ENCODE assay signal across 8 cellular contexts in the genomic region with DNA sequence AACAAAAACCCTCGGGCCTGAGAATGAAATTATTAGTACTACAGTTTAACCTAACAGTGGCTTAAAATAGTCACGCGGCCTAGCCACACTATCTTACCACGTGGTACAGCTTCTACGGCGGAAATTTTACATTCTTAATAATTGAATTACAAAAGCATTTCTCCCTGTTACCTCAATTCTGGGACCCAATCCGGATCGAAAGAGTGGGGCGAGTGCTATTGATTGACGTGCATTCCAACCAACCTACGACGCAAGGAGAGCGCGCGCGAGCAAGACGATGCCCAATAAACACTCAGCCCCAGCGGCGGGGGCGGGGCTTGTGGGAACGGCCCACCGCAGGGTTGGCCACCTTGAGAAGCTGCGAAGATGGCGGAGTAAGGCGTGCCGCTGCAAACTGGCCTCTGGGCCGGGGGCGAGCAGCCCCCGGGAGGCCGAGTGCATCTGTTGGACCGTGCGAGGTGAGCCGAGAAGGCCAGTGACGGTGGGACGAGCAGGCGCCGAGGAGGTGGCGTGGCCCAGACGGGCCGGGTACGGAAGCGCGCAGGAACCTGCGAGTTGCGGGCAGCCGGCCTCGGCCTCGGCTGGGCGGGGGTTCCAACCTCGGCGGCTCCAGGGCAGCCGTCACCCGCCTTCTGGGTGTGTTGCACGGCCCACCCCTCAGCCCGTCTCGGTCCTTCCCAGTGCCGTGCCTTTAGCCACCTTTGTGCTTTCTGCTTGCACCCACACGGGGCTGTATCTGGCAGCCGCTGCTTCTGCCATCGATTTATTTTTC. TPM values are rescaled to one million over a fixed set of nuclear protein-coding genes. Genes with fewer than 3 reads are reported as not detected.
DNase-seq lines count a peak whose midpoint lies in the region; ATAC-seq and TF ChIP-seq lines count a peak whose summit lies in the region.

No MANE protein-coding gene starts in this region.

- peak; percentile 97 for TF ChIP-seq POLR2A in erythroblast (IDR thresholded peaks at IDR 0.05; ENCODE audit: low read length)

- TF ChIP-seq EP300 in Ishikawa (IDR thresholded peaks at IDR 0.05; ENCODE audit: borderline replicate concordance), result no peak

- no peak for TF ChIP-seq RAD21 in Ishikawa (IDR thresholded peaks at IDR 0.05; ENCODE audit: low read depth)

- peak; percentile 95 for ATAC-seq in GM21619 (IDR thresholded peaks at IDR 0.05; ENCODE audit: unreplicated experiment)

- DNase-seq in DMS153 treated with DMSO at 0.1 percent for 48 hours (lab: John Stamatoyannopoulos, UW; ENCODE audit: unreplicated experiment) (peak; percentile 64), OCI-M2 (lab: John Stamatoyannopoulos, UW; ENCODE audit: unreplicated experiment) (peak; percentile 55), erythroblast (lab: John Stamatoyannopoulos, UW) (peak; percentile 100), mucosa of gallbladder (ENCODE audit: low spot score) (peak; percentile 99)
- DNase-seq in activated T-cell treated with anti-CD3 and anti-CD28 coated beads, Interleukin-2, amount 50 U/mL, for 1 hour, result peak; percentile 96
- peak; percentile 97 for DNase-seq in stimulated activated CD8-positive, alpha-beta memory T cell treated with anti-CD3 and anti-CD28 coated beads, Interleukin-4, amount 100 ng/mL, for 24 hours (ENCODE audit: low read depth)

TF ChIP-seq in Ishikawa, 13 proteins besides CTCF, POLR2A, EP300 and RAD21:
- no peak for TF ChIP-seq CEBPB (IDR thresholded peaks at IDR 0.05)
- TF ChIP-seq NFIC (IDR thresholded peaks at IDR 0.05), result no peak
- TF ChIP-seq FOXM1 (IDR thresholded peaks at IDR 0.05; ENCODE audit: borderline replicate concordance, low read depth), result no peak
- TF ChIP-seq TCF12 (IDR thresholded peaks at IDR 0.05; ENCODE audit: low read depth), result no peak
- TF ChIP-seq, protein P1, sequence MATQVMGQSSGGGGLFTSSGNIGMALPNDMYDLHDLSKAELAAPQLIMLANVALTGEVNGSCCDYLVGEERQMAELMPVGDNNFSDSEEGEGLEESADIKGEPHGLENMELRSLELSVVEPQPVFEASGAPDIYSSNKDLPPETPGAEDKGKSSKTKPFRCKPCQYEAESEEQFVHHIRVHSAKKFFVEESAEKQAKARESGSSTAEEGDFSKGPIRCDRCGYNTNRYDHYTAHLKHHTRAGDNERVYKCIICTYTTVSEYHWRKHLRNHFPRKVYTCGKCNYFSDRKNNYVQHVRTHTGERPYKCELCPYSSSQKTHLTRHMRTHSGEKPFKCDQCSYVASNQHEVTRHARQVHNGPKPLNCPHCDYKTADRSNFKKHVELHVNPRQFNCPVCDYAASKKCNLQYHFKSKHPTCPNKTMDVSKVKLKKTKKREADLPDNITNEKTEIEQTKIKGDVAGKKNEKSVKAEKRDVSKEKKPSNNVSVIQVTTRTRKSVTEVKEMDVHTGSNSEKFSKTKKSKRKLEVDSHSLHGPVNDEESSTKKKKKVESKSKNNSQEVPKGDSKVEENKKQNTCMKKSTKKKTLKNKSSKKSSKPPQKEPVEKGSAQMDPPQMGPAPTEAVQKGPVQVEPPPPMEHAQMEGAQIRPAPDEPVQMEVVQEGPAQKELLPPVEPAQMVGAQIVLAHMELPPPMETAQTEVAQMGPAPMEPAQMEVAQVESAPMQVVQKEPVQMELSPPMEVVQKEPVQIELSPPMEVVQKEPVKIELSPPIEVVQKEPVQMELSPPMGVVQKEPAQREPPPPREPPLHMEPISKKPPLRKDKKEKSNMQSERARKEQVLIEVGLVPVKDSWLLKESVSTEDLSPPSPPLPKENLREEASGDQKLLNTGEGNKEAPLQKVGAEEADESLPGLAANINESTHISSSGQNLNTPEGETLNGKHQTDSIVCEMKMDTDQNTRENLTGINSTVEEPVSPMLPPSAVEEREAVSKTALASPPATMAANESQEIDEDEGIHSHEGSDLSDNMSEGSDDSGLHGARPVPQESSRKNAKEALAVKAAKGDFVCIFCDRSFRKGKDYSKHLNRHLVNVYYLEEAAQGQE (IDR thresholded peaks at IDR 0.05; ENCODE audit: low read depth), result no peak
- TF ChIP-seq ZBTB7A (IDR thresholded peaks at IDR 0.05; ENCODE audit: low read depth), result no peak
- TF ChIP-seq TEAD4 (IDR thresholded peaks at IDR 0.05), result no peak
- TF ChIP-seq, protein P2, sequence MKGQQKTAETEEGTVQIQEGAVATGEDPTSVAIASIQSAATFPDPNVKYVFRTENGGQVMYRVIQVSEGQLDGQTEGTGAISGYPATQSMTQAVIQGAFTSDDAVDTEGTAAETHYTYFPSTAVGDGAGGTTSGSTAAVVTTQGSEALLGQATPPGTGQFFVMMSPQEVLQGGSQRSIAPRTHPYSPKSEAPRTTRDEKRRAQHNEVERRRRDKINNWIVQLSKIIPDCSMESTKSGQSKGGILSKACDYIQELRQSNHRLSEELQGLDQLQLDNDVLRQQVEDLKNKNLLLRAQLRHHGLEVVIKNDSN (IDR thresholded peaks at IDR 0.05), result peak; percentile 87
- TF ChIP-seq YY1 (IDR thresholded peaks at IDR 0.05; ENCODE audit: low read depth), result peak; percentile 92
- TF ChIP-seq CREB1 (IDR thresholded peaks at IDR 0.05; ENCODE audit: low read depth), result peak; percentile 62; the same call in 1 of the 2 replicates
- TF ChIP-seq, protein P3, sequence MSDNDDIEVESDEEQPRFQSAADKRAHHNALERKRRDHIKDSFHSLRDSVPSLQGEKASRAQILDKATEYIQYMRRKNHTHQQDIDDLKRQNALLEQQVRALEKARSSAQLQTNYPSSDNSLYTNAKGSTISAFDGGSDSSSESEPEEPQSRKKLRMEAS (IDR thresholded peaks at IDR 0.05), result peak; percentile 80
- TF ChIP-seq EGR1 (IDR thresholded peaks at IDR 0.05), result no peak
- peak; percentile 99 for TF ChIP-seq TAF1 (IDR thresholded peaks at IDR 0.05; ENCODE audit: low read depth)
TF ChIP-seq in Ishikawa: peak in this region for 5.

RNA-seq across cellular contexts. Expression of a gene that starts 48.6 kb away (rescaled TPM):
- total RNA-seq in mucosa of gallbladder, result 1.8 TPM

RNA-seq across cellular contexts. Expression of a gene that starts 48.8 kb away (rescaled TPM):
- total RNA-seq in mucosa of gallbladder, result 9.1 TPM

RNA-seq across cellular contexts. Expression of a gene that starts 52.8 kb away (rescaled TPM):
- 290 TPM for total RNA-seq in mucosa of gallbladder

RNA-seq across cellular contexts. Expression of a gene that starts 53.3 kb away (rescaled TPM):
- total RNA-seq in mucosa of gallbladder, result 0.12 TPM

Comparison
In these comparisons a context has a peak if more than half of its experiments do, and no peak if none do; other contexts are left out.
1. Peak in every context shown above with its lines: DNase-seq and ATAC-seq.